24 cellular contexts compared by ENCODE assay signal in the genomic region with DNA sequence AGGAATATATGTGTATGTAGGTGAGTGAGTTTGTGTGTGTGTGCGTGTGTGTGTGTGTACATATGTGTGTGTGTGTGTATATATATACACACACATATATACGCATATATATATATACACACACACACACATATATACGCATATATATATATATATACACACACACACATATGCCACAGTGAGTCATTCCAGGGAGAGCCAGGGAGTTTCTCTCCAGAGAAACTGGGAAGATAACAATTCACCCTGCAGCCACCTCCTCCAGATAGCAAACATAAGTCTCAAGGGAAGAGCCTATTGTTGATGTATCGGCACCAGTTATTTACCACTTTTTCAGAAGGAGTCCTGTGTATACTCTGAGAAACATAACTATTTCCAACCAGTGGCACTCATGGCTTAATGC.
"Had no signal": no experiment of that assay in that cellular context is flagged by ENCODE, and none has a peak within 500 bp of the region (broad histone marks: within the 10 kb centered on the region; RNA-seq: fewer than 3 reads in every experiment).

No MANE protein-coding gene starts in this region.

- H3K4me1 ChIP-seq: ascending aorta, SJCRH30 had no signal

- H3K4me2 ChIP-seq: SK-N-SH had no signal

- H3K9me3 ChIP-seq: ascending aorta, body of pancreas, SJCRH30, SK-N-SH had no signal

- H3K27me3 ChIP-seq: ascending aorta, body of pancreas, cardiac muscle cell, SJCRH30 had no signal

- H3K27ac ChIP-seq: ascending aorta, body of pancreas, cardiac muscle cell, RWPE1, SJCRH30, VCaP had no signal

- H3K4me3 ChIP-seq: ascending aorta, body of pancreas, cardiac muscle cell, SJCRH30 had no signal

- H3K9ac ChIP-seq: SK-N-SH had no signal

- H3K36me3 ChIP-seq: ascending aorta, cardiac muscle cell, SJCRH30 had no signal

- ATAC-seq: activated CD8-positive, alpha-beta T cell treated with anti-CD3 and anti-CD28 coated beads for 36 hours; body of pancreas; Panc1 had no signal

- DNase-seq: activated CD4-positive, CD25-positive, alpha-beta regulatory T cell; activated CD8-positive, alpha-beta memory T cell treated with anti-CD3 and anti-CD28 coated beads, Interleukin-2, amount 50 U/mL, for 4 hours; activated CD8-positive, alpha-beta T cell treated with anti-CD3 and anti-CD28 coated beads for 36 hours; activated naive CD4-positive, alpha-beta T cell treated with anti-CD3 and anti-CD28 coated beads, Interleukin-2, amount 50 U/mL, for 16 hours; amniotic stem cell; body of pancreas; Karpas-422; NCI-H1048; NCI-H1930; NCI-H2107; NCI-H2171 treated with DMSO at 0.1 percent for 48 hours; NCI-H345; NCI-H510A; NCI-H526 treated with DMSO at 0.1 percent for 48 hours; NCI-H82; Right ventricle myocardium superior; SJCRH30; SK-N-SH; T-helper 1 cell had no signal
